In the genomic region with DNA sequence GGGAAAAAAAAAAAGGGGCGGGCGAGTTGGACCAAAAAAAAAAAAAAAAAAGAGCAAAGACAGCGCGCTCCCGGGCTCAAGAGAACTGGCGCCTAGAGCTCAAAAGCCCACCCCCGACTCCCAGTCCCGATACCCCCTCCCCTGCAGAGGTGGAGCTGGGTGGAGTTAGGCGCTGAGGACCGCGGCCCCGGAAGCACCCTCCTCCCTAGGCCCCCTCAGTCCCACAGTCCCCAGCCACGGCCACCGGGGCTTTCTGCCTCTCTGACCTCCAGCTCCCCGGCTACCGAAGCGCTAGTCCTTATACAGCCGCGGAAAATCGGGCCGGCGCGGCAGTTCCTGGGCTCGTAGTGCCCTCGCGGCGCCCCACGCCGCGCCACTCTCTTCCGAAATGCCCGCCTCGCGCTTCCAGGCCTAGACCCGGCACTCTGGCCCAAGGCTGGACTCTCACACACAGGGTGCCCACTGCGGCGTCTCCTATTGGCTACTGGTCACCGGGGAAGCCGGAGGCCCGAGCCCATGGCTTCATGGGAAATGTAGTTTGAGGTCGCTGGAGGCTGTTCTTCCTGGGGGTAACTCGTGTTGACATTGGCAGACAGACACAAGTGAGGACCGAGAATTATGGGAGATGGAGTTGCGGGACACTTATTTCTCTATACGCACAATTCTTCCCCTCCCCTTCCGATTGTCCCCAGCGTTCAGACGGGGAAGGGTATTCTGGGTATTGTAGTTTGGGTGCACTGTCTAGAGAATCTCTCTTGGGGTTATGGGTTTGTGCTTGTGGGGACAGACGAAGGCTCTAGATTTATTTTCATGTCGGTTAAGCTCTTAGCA, we compare ENCODE assay signal across 1 cellular context.
TF ChIP-seq lines count a peak whose summit lies in the region.

A gene with protein sequence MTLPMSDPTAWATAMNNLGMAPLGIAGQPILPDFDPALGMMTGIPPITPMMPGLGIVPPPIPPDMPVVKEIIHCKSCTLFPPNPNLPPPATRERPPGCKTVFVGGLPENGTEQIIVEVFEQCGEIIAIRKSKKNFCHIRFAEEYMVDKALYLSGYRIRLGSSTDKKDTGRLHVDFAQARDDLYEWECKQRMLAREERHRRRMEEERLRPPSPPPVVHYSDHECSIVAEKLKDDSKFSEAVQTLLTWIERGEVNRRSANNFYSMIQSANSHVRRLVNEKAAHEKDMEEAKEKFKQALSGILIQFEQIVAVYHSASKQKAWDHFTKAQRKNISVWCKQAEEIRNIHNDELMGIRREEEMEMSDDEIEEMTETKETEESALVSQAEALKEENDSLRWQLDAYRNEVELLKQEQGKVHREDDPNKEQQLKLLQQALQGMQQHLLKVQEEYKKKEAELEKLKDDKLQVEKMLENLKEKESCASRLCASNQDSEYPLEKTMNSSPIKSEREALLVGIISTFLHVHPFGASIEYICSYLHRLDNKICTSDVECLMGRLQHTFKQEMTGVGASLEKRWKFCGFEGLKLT (minus strand): TSS at position 427 of the 831 bp plus-strand sequence. CDS start 199,993 bp downstream, outside the sequence.

TF ChIP-seq in K562, 482 proteins besides CTCF, POLR2A, EP300 and RAD21 (continued from another document and continues in another):
- TF ChIP-seq, protein P1, sequence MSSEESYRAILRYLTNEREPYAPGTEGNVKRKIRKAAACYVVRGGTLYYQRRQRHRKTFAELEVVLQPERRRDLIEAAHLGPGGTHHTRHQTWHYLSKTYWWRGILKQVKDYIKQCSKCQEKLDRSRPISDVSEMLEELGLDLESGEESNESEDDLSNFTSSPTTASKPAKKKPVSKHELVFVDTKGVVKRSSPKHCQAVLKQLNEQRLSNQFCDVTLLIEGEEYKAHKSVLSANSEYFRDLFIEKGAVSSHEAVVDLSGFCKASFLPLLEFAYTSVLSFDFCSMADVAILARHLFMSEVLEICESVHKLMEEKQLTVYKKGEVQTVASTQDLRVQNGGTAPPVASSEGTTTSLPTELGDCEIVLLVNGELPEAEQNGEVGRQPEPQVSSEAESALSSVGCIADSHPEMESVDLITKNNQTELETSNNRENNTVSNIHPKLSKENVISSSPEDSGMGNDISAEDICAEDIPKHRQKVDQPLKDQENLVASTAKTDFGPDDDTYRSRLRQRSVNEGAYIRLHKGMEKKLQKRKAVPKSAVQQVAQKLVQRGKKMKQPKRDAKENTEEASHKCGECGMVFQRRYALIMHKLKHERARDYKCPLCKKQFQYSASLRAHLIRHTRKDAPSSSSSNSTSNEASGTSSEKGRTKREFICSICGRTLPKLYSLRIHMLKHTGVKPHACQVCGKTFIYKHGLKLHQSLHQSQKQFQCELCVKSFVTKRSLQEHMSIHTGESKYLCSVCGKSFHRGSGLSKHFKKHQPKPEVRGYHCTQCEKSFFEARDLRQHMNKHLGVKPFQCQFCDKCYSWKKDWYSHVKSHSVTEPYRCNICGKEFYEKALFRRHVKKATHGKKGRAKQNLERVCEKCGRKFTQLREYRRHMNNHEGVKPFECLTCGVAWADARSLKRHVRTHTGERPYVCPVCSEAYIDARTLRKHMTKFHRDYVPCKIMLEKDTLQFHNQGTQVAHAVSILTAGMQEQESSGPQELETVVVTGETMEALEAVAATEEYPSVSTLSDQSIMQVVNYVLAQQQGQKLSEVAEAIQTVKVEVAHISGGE (CRISPR knock-in tag; IDR thresholded peaks at IDR 0.05), result peak in 2 of 3 experiments; percentile 10 to 89; a peak in 2 of 6 replicates
- TF ChIP-seq BMI1 (IDR thresholded peaks at IDR 0.05; ENCODE audit: low read length) (no peak), SREBF2 (CRISPR knock-in tag; IDR thresholded peaks at IDR 0.05) (no peak), ZNF121 (CRISPR knock-in tag; conservative IDR thresholded peaks at IDR 0.05) (no peak), JUNB (CRISPR knock-in tag; conservative IDR thresholded peaks at IDR 0.05) (no peak), PHB2 (IDR thresholded peaks at IDR 0.05; ENCODE audit: low read depth) (no peak), BCLAF1 (IDR thresholded peaks at IDR 0.05; ENCODE audit: borderline replicate concordance in 1 of 2, control insufficient read depth in 1 of 2, low read depth in 2 of 2, low read length in 1 of 2) (no peak), PHTF2 (CRISPR knock-in tag; IDR thresholded peaks at IDR 0.05) (no peak), GABPB2 (CRISPR knock-in tag; conservative IDR thresholded peaks at IDR 0.05) (no peak), CAMTA2 (CRISPR knock-in tag; conservative IDR thresholded peaks at IDR 0.05) (0 out of 2 replicates have a peak, but pooled peaks have one; percentile 30), ZNF133 (CRISPR knock-in tag; IDR thresholded peaks at IDR 0.05) (no peak), HDGF (IDR thresholded peaks at IDR 0.05) (no peak), ZBTB33 (CRISPR knock-in tag; IDR thresholded peaks at IDR 0.05) (no peak), ZSCAN29 (IDR thresholded peaks at IDR 0.05) (no peak), SP2 (IDR thresholded peaks at IDR 0.05; ENCODE audit: extremely low read depth, low read depth, low read length, poor library complexity, severe bottlenecking) (no peak), HLTF (IDR thresholded peaks at IDR 0.05) (no peak), HMG20A (CRISPR knock-in tag; conservative IDR thresholded peaks at IDR 0.05) (no peak), MAFK (IDR thresholded peaks at IDR 0.05; ENCODE audit: low read length) (no peak), HMGXB4 (CRISPR knock-in tag; IDR thresholded peaks at IDR 0.05) (no peak), HNRNPLL (IDR thresholded peaks at IDR 0.05; ENCODE audit: low read depth, low read length, poor library complexity, severe bottlenecking) (no peak), MEF2A (IDR thresholded peaks at IDR 0.05; ENCODE audit: control insufficient read depth, low read depth, low read length) (no peak), TOE1 (IDR thresholded peaks at IDR 0.05; ENCODE audit: borderline replicate concordance) (peak; percentile 54; the same call in 1 of the 2 replicates), TOE1 (CRISPR knock-in tag; IDR thresholded peaks at IDR 0.05; ENCODE audit: borderline replicate concordance, low read depth) (no peak), RBM17 (IDR thresholded peaks at IDR 0.05; ENCODE audit: borderline replicate concordance, low read depth, low read length) (no peak), SRSF7 (optimal IDR thresholded peaks at IDR 0.05; ENCODE audit: low read depth, low read length) (no peak), CCAR2 (IDR thresholded peaks at IDR 0.05; ENCODE audit: low read depth, low read length) (no peak), NFXL1 (CRISPR knock-in tag; IDR thresholded peaks at IDR 0.05) (no peak), IRF9 (tag; IDR thresholded peaks at IDR 0.05) (no peak), SP1 (CRISPR knock-in tag; IDR thresholded peaks at IDR 0.05) (peak; percentile 74), ZNF79 (CRISPR knock-in tag; IDR thresholded peaks at IDR 0.05; ENCODE audit: low read depth) (no peak), ZNF77 (CRISPR knock-in tag; IDR thresholded peaks at IDR 0.05) (no peak)
- TF ChIP-seq, protein P2, sequence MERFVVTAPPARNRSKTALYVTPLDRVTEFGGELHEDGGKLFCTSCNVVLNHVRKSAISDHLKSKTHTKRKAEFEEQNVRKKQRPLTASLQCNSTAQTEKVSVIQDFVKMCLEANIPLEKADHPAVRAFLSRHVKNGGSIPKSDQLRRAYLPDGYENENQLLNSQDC (CRISPR knock-in tag; IDR thresholded peaks at IDR 0.05), result no peak
- TF ChIP-seq, protein P3, sequence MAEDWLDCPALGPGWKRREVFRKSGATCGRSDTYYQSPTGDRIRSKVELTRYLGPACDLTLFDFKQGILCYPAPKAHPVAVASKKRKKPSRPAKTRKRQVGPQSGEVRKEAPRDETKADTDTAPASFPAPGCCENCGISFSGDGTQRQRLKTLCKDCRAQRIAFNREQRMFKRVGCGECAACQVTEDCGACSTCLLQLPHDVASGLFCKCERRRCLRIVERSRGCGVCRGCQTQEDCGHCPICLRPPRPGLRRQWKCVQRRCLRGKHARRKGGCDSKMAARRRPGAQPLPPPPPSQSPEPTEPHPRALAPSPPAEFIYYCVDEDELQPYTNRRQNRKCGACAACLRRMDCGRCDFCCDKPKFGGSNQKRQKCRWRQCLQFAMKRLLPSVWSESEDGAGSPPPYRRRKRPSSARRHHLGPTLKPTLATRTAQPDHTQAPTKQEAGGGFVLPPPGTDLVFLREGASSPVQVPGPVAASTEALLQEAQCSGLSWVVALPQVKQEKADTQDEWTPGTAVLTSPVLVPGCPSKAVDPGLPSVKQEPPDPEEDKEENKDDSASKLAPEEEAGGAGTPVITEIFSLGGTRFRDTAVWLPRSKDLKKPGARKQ (CRISPR knock-in tag; IDR thresholded peaks at IDR 0.05), result no peak
- TF ChIP-seq, protein P4, sequence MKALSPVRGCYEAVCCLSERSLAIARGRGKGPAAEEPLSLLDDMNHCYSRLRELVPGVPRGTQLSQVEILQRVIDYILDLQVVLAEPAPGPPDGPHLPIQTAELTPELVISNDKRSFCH (CRISPR knock-in tag; IDR thresholded peaks at IDR 0.05), result no peak
- TF ChIP-seq, protein P4 (tag; IDR thresholded peaks at IDR 0.05), result 0 out of 2 replicates have a peak, but pooled peaks have one; percentile 27
- TF ChIP-seq, protein P5, sequence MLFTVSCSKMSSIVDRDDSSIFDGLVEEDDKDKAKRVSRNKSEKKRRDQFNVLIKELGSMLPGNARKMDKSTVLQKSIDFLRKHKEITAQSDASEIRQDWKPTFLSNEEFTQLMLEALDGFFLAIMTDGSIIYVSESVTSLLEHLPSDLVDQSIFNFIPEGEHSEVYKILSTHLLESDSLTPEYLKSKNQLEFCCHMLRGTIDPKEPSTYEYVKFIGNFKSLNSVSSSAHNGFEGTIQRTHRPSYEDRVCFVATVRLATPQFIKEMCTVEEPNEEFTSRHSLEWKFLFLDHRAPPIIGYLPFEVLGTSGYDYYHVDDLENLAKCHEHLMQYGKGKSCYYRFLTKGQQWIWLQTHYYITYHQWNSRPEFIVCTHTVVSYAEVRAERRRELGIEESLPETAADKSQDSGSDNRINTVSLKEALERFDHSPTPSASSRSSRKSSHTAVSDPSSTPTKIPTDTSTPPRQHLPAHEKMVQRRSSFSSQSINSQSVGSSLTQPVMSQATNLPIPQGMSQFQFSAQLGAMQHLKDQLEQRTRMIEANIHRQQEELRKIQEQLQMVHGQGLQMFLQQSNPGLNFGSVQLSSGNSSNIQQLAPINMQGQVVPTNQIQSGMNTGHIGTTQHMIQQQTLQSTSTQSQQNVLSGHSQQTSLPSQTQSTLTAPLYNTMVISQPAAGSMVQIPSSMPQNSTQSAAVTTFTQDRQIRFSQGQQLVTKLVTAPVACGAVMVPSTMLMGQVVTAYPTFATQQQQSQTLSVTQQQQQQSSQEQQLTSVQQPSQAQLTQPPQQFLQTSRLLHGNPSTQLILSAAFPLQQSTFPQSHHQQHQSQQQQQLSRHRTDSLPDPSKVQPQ (CRISPR knock-in tag; IDR thresholded peaks at IDR 0.05; ENCODE audit: borderline replicate concordance), result no peak
